14 cellular contexts compared by ENCODE assay signal in the genomic region with DNA sequence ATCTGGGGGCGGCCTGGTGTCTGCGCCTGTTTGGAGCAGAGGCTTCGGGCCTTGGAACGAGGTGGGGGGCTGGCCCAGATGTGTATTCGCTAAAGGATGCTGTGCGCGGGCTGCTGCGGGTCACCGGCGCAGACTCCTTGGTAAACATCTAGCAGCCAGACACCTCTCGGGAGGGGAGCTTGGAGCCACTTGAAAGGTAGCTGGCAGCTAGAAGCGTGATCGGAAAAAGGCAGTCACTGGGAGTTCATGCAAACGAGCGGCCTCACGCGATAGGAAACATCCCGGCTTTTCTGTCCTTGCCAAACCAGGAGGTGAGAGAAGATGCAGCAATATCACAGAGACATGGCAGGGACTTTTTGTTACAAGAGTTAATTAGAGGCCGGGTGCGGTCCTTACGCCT.
"Had no signal": no experiment of that assay in that cellular context is flagged by ENCODE, and none has a peak within 500 bp of the region (broad histone marks: within the 10 kb centered on the region; RNA-seq: fewer than 3 reads in every experiment).

No MANE protein-coding gene starts in this region.

- H3K9me3 Mint-ChIP-seq: activated naive CD4-positive, alpha-beta T cell treated with anti-CD3 and anti-CD28 coated beads, Interleukin-2, amount 50 U/mL, for 24 hours; dendritic cell treated with granulocyte-macrophage colony-stimulating factor and Interleukin-4, amounts not matched to agents 40 ng/mL and 50 ng/mL, for 4 days; memory B cell; stimulated activated naive CD8-positive, alpha-beta T cell treated with anti-CD3 and anti-CD28 coated beads, Interleukin-15, Interleukin-2, amounts not matched to agents 100 ng/mL and 50 ng/mL, for 24 hours had no signal

- H3K4me3 Mint-ChIP-seq: activated naive CD4-positive, alpha-beta T cell treated with anti-CD3 and anti-CD28 coated beads, Interleukin-2, amount 50 U/mL, for 24 hours; dendritic cell treated with granulocyte-macrophage colony-stimulating factor and Interleukin-4, amounts not matched to agents 40 ng/mL and 50 ng/mL, for 4 days; memory B cell; stimulated activated naive CD8-positive, alpha-beta T cell treated with anti-CD3 and anti-CD28 coated beads, Interleukin-15, Interleukin-2, amounts not matched to agents 100 ng/mL and 50 ng/mL, for 24 hours had no signal

- H3K27me3 ChIP-seq: pancreas, uterus had no signal

- H3K4me1 Mint-ChIP-seq: activated naive CD4-positive, alpha-beta T cell treated with anti-CD3 and anti-CD28 coated beads, Interleukin-2, amount 50 U/mL, for 24 hours; memory B cell had no signal

- H3K27ac ChIP-seq: brain microvascular endothelial cell, left lung, pancreas, uterus had no signal

- H3K4me1 ChIP-seq: left lung, pancreas, uterus had no signal

- H3K9me3 ChIP-seq: left lung, pancreas, thoracic aorta, uterus had no signal

- H3K36me3 ChIP-seq: brain microvascular endothelial cell, left lung, pancreas, thoracic aorta, uterus had no signal

- H3K36me3 Mint-ChIP-seq: activated naive CD4-positive, alpha-beta T cell treated with anti-CD3 and anti-CD28 coated beads, Interleukin-2, amount 50 U/mL, for 24 hours; memory B cell had no signal

- H3K27ac Mint-ChIP-seq: activated naive CD4-positive, alpha-beta T cell treated with anti-CD3 and anti-CD28 coated beads, Interleukin-2, amount 50 U/mL, for 24 hours; dendritic cell treated with granulocyte-macrophage colony-stimulating factor and Interleukin-4, amounts not matched to agents 40 ng/mL and 50 ng/mL, for 4 days; memory B cell; stimulated activated naive CD8-positive, alpha-beta T cell treated with anti-CD3 and anti-CD28 coated beads, Interleukin-15, Interleukin-2, amounts not matched to agents 100 ng/mL and 50 ng/mL, for 24 hours had no signal

- H3K4me3 ChIP-seq: left lung, pancreas, thoracic aorta, uterus had no signal

- DNase-seq: activated CD4-positive, alpha-beta T cell treated with anti-CD3 and anti-CD28 coated beads, Interleukin-2, amount 50 U/mL, for 4 hours; activated CD4-positive, CD25-positive, alpha-beta regulatory T cell treated with anti-CD3 and anti-CD28 coated beads, Interleukin-2, amount 50 U/mL, for 72 hours; activated T-cell treated with anti-CD3 and anti-CD28 coated beads, Interleukin-2, amount 50 U/mL, for 1 hour; brain microvascular endothelial cell; cerebellar nuclear complex; stimulated activated CD4-positive, alpha-beta T cell treated with anti-CD3 and anti-CD28 coated beads, Interleukin-4, amount 100 ng/mL, for 24 hours; uterus had no signal

- ATAC-seq: left lung, pancreas had no signal
